23 cellular contexts compared by ENCODE assay signal in the genomic region with DNA sequence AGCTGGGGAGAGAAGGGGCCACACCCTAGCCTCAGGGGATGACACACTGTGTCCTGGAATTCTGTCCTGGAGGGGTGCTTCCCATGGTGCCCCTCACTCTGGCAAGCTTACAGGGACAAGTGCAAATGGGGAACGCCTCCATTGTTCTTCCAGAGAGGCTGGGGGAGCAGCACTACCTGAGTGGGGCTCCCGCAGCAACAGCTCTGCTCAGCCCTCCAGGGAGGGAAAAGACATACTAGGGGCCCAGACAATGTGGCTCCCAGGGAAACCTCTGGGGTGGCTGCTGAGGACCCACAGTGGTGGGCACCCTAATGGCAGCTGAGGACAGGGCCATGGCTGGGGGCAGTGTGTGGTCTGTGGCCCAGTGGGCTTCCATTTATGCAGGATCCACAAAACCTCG.
"Had no signal": no experiment of that assay in that cellular context is flagged by ENCODE, and none has a peak within 500 bp of the region (broad histone marks: within the 10 kb centered on the region; RNA-seq: fewer than 3 reads in every experiment).

No MANE protein-coding gene starts in this region.

- DNase-seq: Kasumi-1, MM.1S, NCI-H1092 treated with DMSO at 0.1 percent for 48 hours, NCI-H1436, NCI-H187, NCI-H2029, NCI-H2081 treated with DMSO at 0.1 percent for 48 hours, NCI-H2171, NCI-H226, NCI-H446, NCI-H510A, NCI-H524 treated with DMSO at 0.1 percent for 48 hours, NCI-H69, NCI-H774, SHP77, SK-N-SH, SW 1271, T-cell had no signal

- H3K4me3 ChIP-seq: K562 had no signal

- H3K9ac ChIP-seq: KMS-11, SK-N-SH had no signal

- H3K4me2 ChIP-seq: KMS-11, SK-N-SH had no signal

- ATAC-seq: K562, Panc1, T-cell had no signal

- H3K27ac ChIP-seq: HL-60, KMS-11, RWPE1 had no signal

- FAIRE-seq: K562 had no signal

- H3K9me3 ChIP-seq: SK-N-SH had no signal
